Comparison of ENCODE assay signal across 11 cellular contexts in genomic region chr7:11228515-11228914, GRCh38.
DNase-seq lines count a peak whose midpoint lies in the region; ATAC-seq and TF ChIP-seq lines count a peak whose summit lies in the region.
"Had no signal": no experiment of that assay in that cellular context is flagged by ENCODE, and none has a peak within 500 bp of the region (broad histone marks: within the 10 kb centered on the region; RNA-seq: fewer than 3 reads in every experiment).

No MANE protein-coding gene starts in this region.

- TF ChIP-seq POLR2A in adrenal gland (IDR thresholded peaks at IDR 0.05) (no peak), right lobe of liver (IDR thresholded peaks at IDR 0.05) (no peak)

- H3K9me3 ChIP-seq in adrenal gland (replicated peaks in 1 of 3) (no peaks in the 10 kb centered on the region), right lobe of liver (no peaks in the 10 kb centered on the region)

- TF ChIP-seq CTCF in LNCaP clone FGC (IDR thresholded peaks at IDR 0.05; ENCODE audit: control insufficient read depth, extremely low read depth, insufficient read depth) (no peak), adrenal gland (IDR thresholded peaks at IDR 0.05) (no peak), right lobe of liver (IDR thresholded peaks at IDR 0.05) (no peak), foreskin keratinocyte (conservative IDR thresholded peaks at IDR 0.05) (no peak)

- ATAC-seq in right lobe of liver (peak; percentile 82 to 91 (median 85)), HG02759 (IDR thresholded peaks at IDR 0.05; ENCODE audit: unreplicated experiment) (no peak), GM21528 (IDR thresholded peaks at IDR 0.05; ENCODE audit: low FRiP score, unreplicated experiment) (no peak), foreskin keratinocyte (no peak), HG03469 (IDR thresholded peaks at IDR 0.05; ENCODE audit: unreplicated experiment) (no peak)

- H3K4me1 ChIP-seq in ACC112 (ENCODE audit: control insufficient read depth, insufficient read depth, low read length, unreplicated experiment) (peaks cover 15% of the 10 kb centered on the region), adrenal gland (replicated peaks in 1 of 2) (peaks cover 5 to 14% of the 10 kb centered on the region in 2 donors), right lobe of liver (peaks cover 0 to 22% (median 8%) of the 10 kb centered on the region in 4 donors), foreskin keratinocyte (no peaks in the 10 kb centered on the region)

- H3K27ac ChIP-seq in ACC112 (ENCODE audit: low read depth, low read length) (no peak overlapping the region), adrenal gland (no peak overlapping the region), right lobe of liver (peak overlapping the region in 2 of 3 donors; percentile 51 to 68), foreskin keratinocyte (no peak overlapping the region)

- DNase-seq in LNCaP clone FGC (ENCODE audit: low read depth) = peak; percentile 94
- DNase-seq in adrenal gland = peak; percentile 39 to 94 (median 72)
- peak; percentile 79 to 89 (median 82) for DNase-seq in right lobe of liver
- DNase-seq in foreskin keratinocyte = no peak
- DNase-seq: activated gamma-delta T cell treated with Interleukin-2 at 50 U/mL for 16 hours, NCI-H187 treated with DMSO at 0.1 percent for 48 hours, T-helper 9 cell had no signal

- H3K36me3 ChIP-seq in ACC112 (ENCODE audit: insufficient read depth, low read length) = no peaks in the 10 kb centered on the region
- no peaks in the 10 kb centered on the region for H3K36me3 ChIP-seq in adrenal gland (replicated peaks in 1 of 2)
- no peaks in the 10 kb centered on the region for H3K36me3 ChIP-seq in right lobe of liver

- 9 to 22% (median 14%) methylated on average over 2 of the region's 2 CpGs for WGBS in adrenal gland, 4 donors
- 6% methylated on average over 2 of the region's 2 CpGs for WGBS in right lobe of liver (ENCODE audit: insufficient coverage, low coverage, low lambda C conversion rate, missing lambda C conversion rate)

- no peak overlapping the region; the same call in 1 of the 2 replicates for H3K4me3 ChIP-seq in ACC112 (ENCODE audit: low read depth, low read length)
- H3K4me3 ChIP-seq in LNCaP clone FGC (ENCODE audit: low read depth, low read length) = no peak overlapping the region
- H3K4me3 ChIP-seq in adrenal gland = no peak overlapping the region
- H3K4me3 ChIP-seq in right lobe of liver = no peak overlapping the region

- intact Hi-C loops in adrenal gland (cut with DNase I) = no loop called here
- intact Hi-C loops in right lobe of liver (cut with DNase I) = no loop called here

- no peaks in the 10 kb centered on the region for H3K79me2 ChIP-seq in ACC112 (ENCODE audit: control insufficient read depth, insufficient read depth, low read length, unreplicated experiment)

- peak overlapping the region; percentile 66 for H2AFZ ChIP-seq in ACC112 (ENCODE audit: low read length, unreplicated experiment)

- H3K27me3 ChIP-seq in ACC112 (ENCODE audit: insufficient read depth, low read length) = no peaks in the 10 kb centered on the region
- H3K27me3 ChIP-seq in adrenal gland = no peaks in the 10 kb centered on the region
- H3K27me3 ChIP-seq in right lobe of liver = no peaks in the 10 kb centered on the region
- no peaks in the 10 kb centered on the region for H3K27me3 ChIP-seq in foreskin keratinocyte

Comparison
In these comparisons a context has a peak if more than half of its experiments do, and no peak if none do; other contexts are left out.
1. H3K27ac ChIP-seq: peak in right lobe of liver (2 of 3); none in ACC112 (single experiment), adrenal gland (0 of 5) and foreskin keratinocyte (single experiment).
2. DNase-seq: peak in LNCaP clone FGC (single experiment), adrenal gland (7 of 7) and right lobe of liver (3 of 3); none in foreskin keratinocyte (0 of 2).
3. ATAC-seq: peak in right lobe of liver (4 of 4); none in HG02759 (single experiment), GM21528 (single experiment), foreskin keratinocyte (single experiment) and HG03469 (single experiment).